ENCODE assay signal across 31 cellular contexts in the genomic region with DNA sequence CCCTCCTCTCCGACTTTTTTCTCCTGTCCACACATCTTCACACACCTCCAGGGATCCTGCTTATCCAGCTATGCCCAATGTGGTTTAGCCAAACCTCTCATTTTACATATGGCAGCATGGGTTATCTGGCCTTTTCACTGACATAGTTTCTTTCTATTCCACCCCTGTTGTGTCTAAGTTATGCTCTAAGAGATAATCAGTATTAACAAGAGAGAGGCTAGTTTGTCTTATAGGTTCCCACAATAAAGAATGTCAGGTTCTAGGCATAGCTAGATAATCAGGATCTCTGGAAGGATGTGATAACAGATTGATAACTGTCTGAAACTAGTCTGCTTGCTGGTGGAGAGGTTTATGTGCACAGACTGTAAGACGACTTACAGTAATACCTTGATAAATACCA.
"Had no signal": no experiment of that assay in that cellular context is flagged by ENCODE, and none has a peak within 500 bp of the region (broad histone marks: within the 10 kb centered on the region; RNA-seq: fewer than 3 reads in every experiment).

No MANE protein-coding gene starts in this region.

- H3K9me3 ChIP-seq: ascending aorta, breast epithelium, colonic mucosa, esophagus muscularis mucosa, gastrocnemius medialis, heart left ventricle had no signal

- H3K36me3 ChIP-seq: ascending aorta, breast epithelium, cardiac muscle cell, colonic mucosa, gastrocnemius medialis, WERI-Rb-1 had no signal

- ATAC-seq: activated CD4-positive, CD25-positive, alpha-beta regulatory T cell treated with anti-CD3 and anti-CD28 coated beads, Interleukin-2, amount 50 U/mL, for 24 hours; activated naive CD4-positive, alpha-beta T cell treated with anti-CD3 and anti-CD28 coated beads, Interleukin-2, amount 50 U/mL, for 72 hours; activated T-cell treated with anti-CD3 and anti-CD28 coated beads, Interleukin-2, amount 50 U/mL, for 72 hours; effector memory CD8-positive, alpha-beta T cell; foreskin keratinocyte; gastrocnemius medialis; heart left ventricle; T-helper 17 cell had no signal

- DNase-seq: activated B cell treated with CpG ODN at 0.5 μM for 24 hours; activated CD4-positive, alpha-beta memory T cell treated with anti-CD3 and anti-CD28 coated beads, Interleukin-2, amount 10 ng/mL, durations not matched to agents 7 days and 5 days; activated CD4-positive, alpha-beta T cell treated with anti-CD3 and anti-CD28 coated beads for 48 hours; activated CD8-positive, alpha-beta memory T cell treated with anti-CD3 and anti-CD28 coated beads, Interleukin-2, amount 50 U/mL, for 48 hours; activated gamma-delta T cell; activated naive CD4-positive, alpha-beta T cell; activated naive CD4-positive, alpha-beta T cell treated with anti-CD3 and anti-CD28 coated beads, Interleukin-2, amount 10 ng/mL, durations not matched to agents 7 days and 5 days; activated naive CD8-positive, alpha-beta T cell treated with anti-CD3 and anti-CD28 coated beads, Interleukin-2, amount 10 ng/mL, durations not matched to agents 7 days and 5 days; activated T-cell treated with anti-CD3 and anti-CD28 coated beads for 4 hours; activated T-cell treated with anti-CD3 and anti-CD28 coated beads, Interleukin-2, amount 50 U/mL, for 24 hours; activated T-cell treated with anti-CD3 and anti-CD28 coated beads, Interleukin-2, amount 50 U/mL, for 72 hours; central memory CD4-positive, alpha-beta T cell; cerebellar nuclear complex; colonic mucosa; dermis blood vessel endothelial cell; effector CD4-positive, alpha-beta T cell; effector memory CD8-positive, alpha-beta T cell; foreskin keratinocyte; gastrocnemius medialis; glutamatergic neuron; heart left ventricle; T-helper 1 cell; T-helper 17 cell; T1000; WERI-Rb-1 had no signal

- H3K27ac ChIP-seq: ascending aorta, breast epithelium, cardiac muscle cell, colonic mucosa, esophagus muscularis mucosa, foreskin keratinocyte, gastrocnemius medialis, heart left ventricle, WERI-Rb-1 had no signal

- H3K4me1 ChIP-seq: ascending aorta, breast epithelium, colonic mucosa, esophagus muscularis mucosa, foreskin keratinocyte, gastrocnemius medialis, heart left ventricle had no signal

- H3K27me3 ChIP-seq: ascending aorta, breast epithelium, cardiac muscle cell, colonic mucosa, esophagus muscularis mucosa, foreskin keratinocyte, gastrocnemius medialis, heart left ventricle had no signal

- H3K4me3 ChIP-seq: ascending aorta, breast epithelium, cardiac muscle cell, colonic mucosa, esophagus muscularis mucosa, gastrocnemius medialis, heart left ventricle had no signal
